Comparison of ENCODE assay signal across 8 cellular contexts in the genomic region with DNA sequence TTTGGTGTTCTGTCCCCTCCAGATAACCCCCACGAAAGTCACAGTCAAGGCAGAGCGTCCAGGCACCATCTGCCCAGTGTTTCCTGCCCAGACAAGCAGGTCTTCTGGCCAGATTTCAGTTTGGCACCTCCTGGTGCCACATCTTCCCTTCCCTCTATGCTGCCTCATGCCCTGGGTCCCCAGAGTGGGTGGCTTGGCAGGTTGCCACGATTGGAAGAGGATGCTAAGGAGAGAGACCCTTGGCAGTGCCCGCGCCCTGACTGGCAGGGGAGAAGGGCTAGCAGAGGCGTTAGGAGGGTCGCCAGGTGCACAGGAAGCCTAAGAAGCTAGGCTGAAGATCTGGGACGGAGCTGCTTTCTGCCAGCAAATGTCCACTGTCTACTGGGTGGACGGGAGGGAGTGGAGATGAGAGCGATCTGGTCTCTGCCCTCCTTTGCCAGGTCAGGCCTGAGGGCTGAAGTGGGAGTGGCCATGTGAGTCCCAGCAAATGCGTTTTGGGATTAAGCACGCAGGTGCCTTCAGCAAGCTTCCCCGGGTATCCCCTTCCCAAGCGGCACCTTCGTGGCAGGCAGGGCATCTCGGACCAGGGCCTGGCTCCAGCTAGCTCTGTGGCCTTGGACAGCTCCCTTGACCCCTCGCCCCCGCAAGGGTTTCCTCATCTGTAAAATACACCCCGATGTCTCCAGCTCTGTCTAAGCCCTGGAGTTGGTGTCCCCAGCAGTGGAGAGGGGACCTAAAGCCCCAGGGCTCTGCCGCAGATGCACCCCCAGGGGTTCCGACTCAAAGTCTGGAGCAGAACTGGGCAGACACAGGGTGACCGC.
A peak's percentile ranks its signal among the peaks of the same experiment; 100 is the strongest.
DNase-seq lines count a peak whose midpoint lies in the region; ATAC-seq lines count a peak whose summit lies in the region.

No MANE protein-coding gene starts in this region.

- H3K9me3 ChIP-seq in adipocyte (ENCODE audit: control insufficient read depth, low read length): no peaks in the 10 kb centered on the region
- H3K9me3 ChIP-seq in subcutaneous abdominal adipose tissue (ENCODE audit: control insufficient read depth in 5 of 5, low read length in 5 of 5): no peaks in the 10 kb centered on the region

- H3K9ac ChIP-seq in adipocyte (ENCODE audit: low read length) (peak overlapping the region; percentile 20), subcutaneous abdominal adipose tissue (ENCODE audit: low read length in 5 of 5) (peak overlapping the region in 2 of 5 donors; percentile 16 to 38)

- ATAC-seq in GM19395 (IDR thresholded peaks at IDR 0.05; ENCODE audit: unreplicated experiment) (no peak), HG02763 (IDR thresholded peaks at IDR 0.05; ENCODE audit: unreplicated experiment) (no peak)

- DNase-seq in NCI-H1417 (lab: John Stamatoyannopoulos, UW) (peak in 2 of 3 experiments; percentile 34 to 59), NCI-H1417 treated with DMSO at 0.1 percent for 48 hours (lab: John Stamatoyannopoulos, UW) (no peak), adipocyte (ENCODE audit: low read depth) (no peak), left kidney (ENCODE audit: low read depth, low spot score) (peak; percentile 32), HCEC 1CT (no peak)

- H3K27ac ChIP-seq in subcutaneous abdominal adipose tissue (ENCODE audit: low read depth, low read length): peak overlapping the region; percentile 24

- H3K4me1 ChIP-seq in adipocyte (ENCODE audit: control insufficient read depth, insufficient read depth, low read length): peaks cover 14% of the 10 kb centered on the region
- H3K4me1 ChIP-seq in subcutaneous abdominal adipose tissue (ENCODE audit: control insufficient read depth in 5 of 5, insufficient read depth in 5 of 5, low read length in 5 of 5): peaks cover 17 to 51% (median 49%) of the 10 kb centered on the region in 5 donors

- H3K4me3 ChIP-seq in adipocyte (ENCODE audit: low read length) (peak overlapping the region; percentile 66), subcutaneous abdominal adipose tissue (ENCODE audit: low read depth in 1 of 5, low read length in 5 of 5) (peak overlapping the region in 4 of 5 donors; percentile 39 to 57 (median 52))

- H3K27me3 ChIP-seq in adipocyte (replicated peaks; ENCODE audit: control insufficient read depth, insufficient read depth, low read length) (no peaks in the 10 kb centered on the region), subcutaneous abdominal adipose tissue (ENCODE audit: control insufficient read depth in 5 of 5, insufficient read depth in 4 of 5, low read length in 5 of 5) (peaks cover 0 to 2% (median 0%) of the 10 kb centered on the region in 5 donors)

- no peaks in the 10 kb centered on the region for H3K36me3 ChIP-seq in adipocyte (ENCODE audit: control insufficient read depth, insufficient read depth, low read length, severe bottlenecking)
- peaks cover 0 to 3% (median 0%) of the 10 kb centered on the region in 5 donors for H3K36me3 ChIP-seq in subcutaneous abdominal adipose tissue (ENCODE audit: control insufficient read depth in 5 of 5, insufficient read depth in 5 of 5, low read length in 5 of 5)

Comparison
In these comparisons a context has a peak if more than half of its experiments do, and no peak if none do; other contexts are left out.
1. DNase-seq: peak in NCI-H1417 (2 of 3) and left kidney (single experiment); none in NCI-H1417 treated with DMSO at 0.1 percent for 48 hours (single experiment), adipocyte (single experiment) and HCEC 1CT (single experiment).